In the genomic region with DNA sequence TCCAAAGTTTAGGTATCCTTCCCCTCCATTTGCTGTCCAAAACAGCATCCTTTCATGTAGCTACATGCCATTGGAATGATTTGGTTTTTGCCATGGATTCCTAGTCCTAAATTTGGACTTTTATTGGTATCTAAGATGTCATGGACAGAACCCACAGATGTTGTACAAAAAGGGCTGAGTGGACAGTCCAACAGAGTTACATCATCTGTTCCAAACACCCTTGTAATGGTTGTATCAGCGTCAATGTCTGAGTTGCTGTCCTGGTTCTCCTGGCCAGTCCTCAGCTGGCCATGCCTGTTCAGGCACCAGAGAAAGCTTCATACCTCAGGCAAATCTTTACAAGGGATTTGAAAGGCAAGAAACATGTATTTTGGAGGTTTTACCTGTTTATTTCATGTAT, we compare ENCODE assay signal across 15 cellular contexts.
"Had no signal": no experiment of that assay in that cellular context is flagged by ENCODE, and none has a peak within 500 bp of the region (broad histone marks: within the 10 kb centered on the region; RNA-seq: fewer than 3 reads in every experiment).

No MANE protein-coding gene starts in this region.

- DNase-seq: activated CD4-positive, alpha-beta T cell treated with anti-CD3 and anti-CD28 coated beads for 36 hours; activated CD8-positive, alpha-beta memory T cell treated with anti-CD3 and anti-CD28 coated beads, Interleukin-2, amount 50 U/mL, for 48 hours; activated CD8-positive, alpha-beta T cell treated with anti-CD3 and anti-CD28 coated beads for 36 hours; activated naive CD4-positive, alpha-beta T cell; colonic mucosa; hippocampal formation; natural killer cell; posterior cingulate gyrus; sigmoid colon; stimulated activated CD4-positive, alpha-beta T cell treated with anti-CD3 and anti-CD28 coated beads, Interleukin-2, amount 100 ng/mL, for 48 hours; stimulated activated CD8-positive, alpha-beta memory T cell treated with anti-CD3 and anti-CD28 coated beads, Interleukin-4, amount 100 ng/mL, for 48 hours; stimulated activated naive CD8-positive, alpha-beta T cell treated with anti-CD3 and anti-CD28 coated beads, Interleukin-15, Interleukin-2, amounts not matched to agents 100 U/mL and 50 U/mL, for 24 hours; T-cell; T1000 had no signal

- H3K4me3 ChIP-seq: colonic mucosa, sigmoid colon, suprapubic skin had no signal

- ATAC-seq: activated CD4-positive, alpha-beta T cell treated with anti-CD3 and anti-CD28 coated beads for 36 hours; activated CD8-positive, alpha-beta T cell treated with anti-CD3 and anti-CD28 coated beads for 36 hours; natural killer cell; stimulated activated naive CD8-positive, alpha-beta T cell treated with anti-CD3 and anti-CD28 coated beads, Interleukin-15, Interleukin-2, amounts not matched to agents 100 U/mL and 50 U/mL, for 24 hours; T-cell had no signal
